Comparison of ENCODE assay signal across 10 cellular contexts in the genomic region with DNA sequence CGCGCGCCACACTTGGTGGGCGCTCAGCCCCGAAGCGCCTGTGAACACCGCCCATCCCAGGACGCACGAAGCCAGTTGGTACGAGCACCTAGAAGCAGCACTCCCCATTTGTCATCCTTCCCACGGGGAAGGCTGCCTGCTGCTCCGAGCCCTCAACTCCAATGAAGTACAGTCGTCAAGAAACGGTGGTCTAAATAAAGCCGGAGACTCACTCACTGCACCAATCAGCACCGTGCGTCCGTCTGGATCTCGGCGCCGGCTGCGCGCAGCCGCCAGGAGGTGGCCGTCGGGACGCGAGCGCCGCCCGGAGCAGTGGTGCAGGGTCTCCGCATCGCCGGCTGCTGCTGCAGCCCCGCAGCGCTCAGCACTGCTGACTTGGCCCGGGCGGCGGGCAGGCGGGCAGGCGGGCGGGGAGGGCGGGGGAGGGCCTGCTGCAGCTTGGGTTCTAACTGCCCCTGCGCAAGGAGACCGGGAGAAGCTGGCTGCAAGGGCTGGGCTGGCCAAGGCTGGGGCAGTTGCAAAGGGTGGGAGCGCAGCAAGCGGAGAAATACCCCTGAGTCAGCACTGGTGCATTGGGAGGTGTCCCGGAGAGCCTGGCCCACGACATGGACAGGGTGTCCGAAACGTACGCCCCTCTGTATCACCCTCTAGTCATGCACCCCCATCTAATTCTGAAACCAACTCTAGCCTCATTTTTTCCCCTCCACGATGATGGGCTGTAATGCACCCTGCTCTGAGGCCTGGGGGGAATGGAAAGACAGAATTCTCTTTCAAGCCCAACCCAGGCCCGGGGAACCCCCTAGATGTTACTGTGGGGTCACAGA. TPM values are rescaled to one million over a fixed set of nuclear protein-coding genes. Genes with fewer than 3 reads are reported as not detected.
DNase-seq lines count a peak whose midpoint lies in the region; ATAC-seq lines count a peak whose summit lies in the region.
"Had no signal": no experiment of that assay in that cellular context is flagged by ENCODE, and none has a peak within 500 bp of the region (broad histone marks: within the 10 kb centered on the region; RNA-seq: fewer than 3 reads in every experiment).

No MANE protein-coding gene starts in this region.

- DNase-seq in activated CD4-positive, alpha-beta T cell treated with anti-CD3 and anti-CD28 coated beads, Interleukin-2, amount 50 U/mL, for 48 hours = peak; percentile 20 to 26
- no peak for DNase-seq in activated CD4-positive, alpha-beta T cell treated with anti-CD3 and anti-CD28 coated beads, Interleukin-2, amount 50 U/mL, for 4 hours
- peak; percentile 53 for DNase-seq in activated naive CD8-positive, alpha-beta T cell treated with anti-CD3 and anti-CD28 coated beads for 36 hours
- DNase-seq in iPS-NIHi11 (ENCODE audit: low spot score) (peak; percentile 73), HuH-7.5 (ENCODE audit: low spot score) (no peak)

- H3K36me3 Mint-ChIP-seq in activated naive CD8-positive, alpha-beta T cell treated with anti-CD3 and anti-CD28 coated beads for 36 hours = no peaks in the 10 kb centered on the region

- H3K27ac Mint-ChIP-seq in activated naive CD8-positive, alpha-beta T cell treated with anti-CD3 and anti-CD28 coated beads for 36 hours = no peak overlapping the region

- H3K4me3 ChIP-seq in stomach smooth muscle (ENCODE audit: low read length in 2 of 2) = peak overlapping the region; percentile 51 to 55

- H3K9me3 Mint-ChIP-seq in activated naive CD8-positive, alpha-beta T cell treated with anti-CD3 and anti-CD28 coated beads for 36 hours = no peaks in the 10 kb centered on the region

- H3K9me3 ChIP-seq in stomach smooth muscle (ENCODE audit: control insufficient read depth in 2 of 2, low read length in 2 of 2) = no peaks in the 10 kb centered on the region
- H3K9me3 ChIP-seq: adrenal gland, neutrophil had no signal

- H3K4me1 ChIP-seq in stomach smooth muscle (ENCODE audit: control insufficient read depth, insufficient read depth, low read length) = peaks cover 34% of the 10 kb centered on the region

- H3K27me3 ChIP-seq in stomach smooth muscle (ENCODE audit: control insufficient read depth in 1 of 2, insufficient read depth in 2 of 2, low read length in 2 of 2) = peaks cover 30 to 44% of the 10 kb centered on the region in 2 donors

- peaks cover 41% of the 10 kb centered on the region for H3K4me1 Mint-ChIP-seq in activated naive CD8-positive, alpha-beta T cell treated with anti-CD3 and anti-CD28 coated beads for 36 hours

- no peak overlapping the region for H3K27ac ChIP-seq in stomach smooth muscle (ENCODE audit: low read length)
- H3K27ac ChIP-seq: adrenal gland, neutrophil had no signal

- H3K4me3 Mint-ChIP-seq in activated naive CD8-positive, alpha-beta T cell treated with anti-CD3 and anti-CD28 coated beads for 36 hours = no peak overlapping the region

- H3K36me3 ChIP-seq in stomach smooth muscle (ENCODE audit: control insufficient read depth in 2 of 2, insufficient read depth in 2 of 2, low read length in 2 of 2) = no peaks in the 10 kb centered on the region
- H3K36me3 ChIP-seq: adrenal gland, neutrophil had no signal

- peaks cover 77% of the 10 kb centered on the region for H3K27me3 Mint-ChIP-seq in activated naive CD8-positive, alpha-beta T cell treated with anti-CD3 and anti-CD28 coated beads for 36 hours

- no peak for ATAC-seq in HG03139 (IDR thresholded peaks at IDR 0.05; ENCODE audit: unreplicated experiment)
- ATAC-seq in HG03196 (IDR thresholded peaks at IDR 0.05; ENCODE audit: unreplicated experiment) = no peak

- H3K9ac ChIP-seq in stomach smooth muscle (ENCODE audit: low read length in 2 of 2) = no peak overlapping the region

RNA-seq across cellular contexts. Expression of a gene that starts 35.8 kb away (rescaled TPM):
- 1 to 10 TPM; 5.7 to 5.9 TPM for total RNA-seq in activated naive CD8-positive, alpha-beta T cell treated with anti-CD3 and anti-CD28 coated beads for 36 hours

Comparison
In these comparisons a context has a peak if more than half of its experiments do, and no peak if none do; other contexts are left out.
1. DNase-seq: peak in activated CD4-positive, alpha-beta T cell treated with anti-CD3 and anti-CD28 coated beads, Interleukin-2, amount 50 U/mL, for 48 hours (2 of 2), activated naive CD8-positive, alpha-beta T cell treated with anti-CD3 and anti-CD28 coated beads for 36 hours (single experiment) and iPS-NIHi11 (single experiment); none in activated CD4-positive, alpha-beta T cell treated with anti-CD3 and anti-CD28 coated beads, Interleukin-2, amount 50 U/mL, for 4 hours (0 of 2) and HuH-7.5 (single experiment).